10 cellular contexts compared by ENCODE assay signal in genomic region chr9:37364751-37365360, GRCh38. TPM values are rescaled to one million over a fixed set of nuclear protein-coding genes. Genes with fewer than 3 reads are reported as not detected.
DNase-seq lines count a peak whose midpoint lies in the region; ATAC-seq and TF ChIP-seq lines count a peak whose summit lies in the region.
"Had no signal": no experiment of that assay in that cellular context is flagged by ENCODE, and none has a peak within 500 bp of the region (broad histone marks: within the 10 kb centered on the region; RNA-seq: fewer than 3 reads in every experiment).

No MANE protein-coding gene starts in this region.

- H3K27ac Mint-ChIP-seq in neural crest cell (ENCODE audit: unreplicated experiment) = no peak overlapping the region

- no peaks in the 10 kb centered on the region for H3K4me1 ChIP-seq in sigmoid colon
- H3K4me1 ChIP-seq: adrenal gland had no signal

- 89 to 93% methylated on average over 4 of the region's 4 CpGs for WGBS in sigmoid colon, 2 donors

- peak; percentile 74 for DNase-seq in GM12865 (ENCODE audit: low read depth)
- DNase-seq in brain microvascular endothelial cell = no peak
- DNase-seq in neural crest cell (ENCODE audit: low read depth, low spot score) = no peak
- DNase-seq in sigmoid colon = no peak
- DNase-seq in HuH-7.5 (ENCODE audit: low spot score) = no peak
- DNase-seq in mucosa of gallbladder (ENCODE audit: low spot score) = no peak
- DNase-seq: adrenal gland, NCI-H1436 had no signal

- H3K27ac ChIP-seq in brain microvascular endothelial cell (no peak overlapping the region), sigmoid colon (no peak overlapping the region)
- H3K27ac ChIP-seq: adrenal gland had no signal

- H3K36me3 ChIP-seq in brain microvascular endothelial cell (replicated peaks) = no peaks in the 10 kb centered on the region
- peaks cover 0 to under 1% (median 0%) of the 10 kb centered on the region in 4 donors for H3K36me3 ChIP-seq in sigmoid colon
- H3K36me3 ChIP-seq: adrenal gland had no signal

- intact Hi-C loops in sigmoid colon (cut with DNase I) = no loop called here

- in situ Hi-C loops in brain microvascular endothelial cell (cut with HindIII; ENCODE audit: low pct_ligation_motif_present, low sequenced_read_pairs) = no loop called here

- peaks cover 5% of the 10 kb centered on the region for H3K9me3 Mint-ChIP-seq in neural crest cell

- TF ChIP-seq POLR2A in sigmoid colon (IDR thresholded peaks at IDR 0.05) = no peak

- no peak for ATAC-seq in HG02870 (IDR thresholded peaks at IDR 0.05; ENCODE audit: unreplicated experiment)

- H3K4me3 ChIP-seq in GM12865 (ENCODE audit: low read depth, low read length) = no peak overlapping the region
- H3K4me3 ChIP-seq in brain microvascular endothelial cell (ENCODE audit: low read depth, low read length) = no peak overlapping the region
- H3K4me3 ChIP-seq in sigmoid colon = no peak overlapping the region
- H3K4me3 ChIP-seq: adrenal gland had no signal

- TF ChIP-seq CTCF in GM12865 (IDR thresholded peaks at IDR 0.05; ENCODE audit: insufficient read depth, low read depth, low read length, missing control alignments) (peak; percentile 51), LNCAP (IDR thresholded peaks at IDR 0.05) (peak; percentile 19; the same call in 1 of the 2 replicates), brain microvascular endothelial cell (IDR thresholded peaks at IDR 0.05; ENCODE audit: low read depth, low read length, missing control alignments) (peak; percentile 48), neural crest cell (conservative IDR thresholded peaks at IDR 0.05) (peak; percentile 22), sigmoid colon (IDR thresholded peaks at IDR 0.05) (no peak)

- H3K27me3 ChIP-seq in brain microvascular endothelial cell (replicated peaks) (no peaks in the 10 kb centered on the region), sigmoid colon (no peaks in the 10 kb centered on the region)
- H3K27me3 ChIP-seq: adrenal gland had no signal

- H3K36me3 Mint-ChIP-seq in neural crest cell (ENCODE audit: low read depth) = peaks cover 9% of the 10 kb centered on the region

- H3K27me3 Mint-ChIP-seq in neural crest cell (ENCODE audit: low read depth) = no peaks in the 10 kb centered on the region

- peaks cover 6% of the 10 kb centered on the region for H3K4me1 Mint-ChIP-seq in neural crest cell

- no peak overlapping the region for H3K4me3 Mint-ChIP-seq in neural crest cell

- TF ChIP-seq EP300 in sigmoid colon (IDR thresholded peaks at IDR 0.05) = no peak

- H3K9me3 ChIP-seq in sigmoid colon = no peaks in the 10 kb centered on the region
- H3K9me3 ChIP-seq: adrenal gland had no signal

RNA-seq across cellular contexts. Expression of gene GRHPR, which starts 57.6 kb away (rescaled TPM):
- total RNA-seq in neural crest cell = 120 and 121 TPM in 2 replicates
- 100 to 1,000 TPM; 127 to 165 (median 157) TPM for total RNA-seq in sigmoid colon
- polyA plus RNA-seq in sigmoid colon = 10 to 100 TPM; 84.1 to 94.9 (median 88.8) TPM
- 125 TPM for total RNA-seq in mucosa of gallbladder

Comparison
In these comparisons a context has a peak if more than half of its experiments do, and no peak if none do; other contexts are left out.
1. CTCF ChIP-seq: peak in GM12865 (single experiment), LNCAP (single experiment), brain microvascular endothelial cell (single experiment) and neural crest cell (single experiment); none in sigmoid colon (0 of 4).